Comparison of ENCODE assay signal across 8 cellular contexts in genomic region chr19:4065430-4066175, GRCh38. TPM values are rescaled to one million over a fixed set of nuclear protein-coding genes. Genes with fewer than 3 reads are reported as not detected.
DNase-seq lines count a peak whose midpoint lies in the region; ATAC-seq and TF ChIP-seq lines count a peak whose summit lies in the region.

No MANE protein-coding gene starts in this region.

- peak overlapping the region in 5 of 7 donors; percentile 35 to 80 (median 62) for H3K27ac Mint-ChIP-seq in CD4-positive, alpha-beta memory T cell
- H3K27ac Mint-ChIP-seq in activated CD4-positive, alpha-beta memory T cell treated with anti-CD3 and anti-CD28 coated beads, Interleukin-2, amount 10 ng/mL, durations not matched to agents 7 days and 5 days: peak overlapping the region; percentile 63

- no peaks in the 10 kb centered on the region for H3K9me3 ChIP-seq in CD4-positive, alpha-beta memory T cell (ENCODE audit: control insufficient read depth in 1 of 2, low read length in 2 of 2)
- no peaks in the 10 kb centered on the region for H3K9me3 ChIP-seq in lung (ENCODE audit: control insufficient read depth in 2 of 2, insufficient read depth in 1 of 2, low read length in 1 of 2)

- peak; percentile 96 to 99 (median 98) for DNase-seq in CD4-positive, alpha-beta memory T cell
- DNase-seq in NCI-H82 (lab: John Stamatoyannopoulos, UW): peak; percentile 97
- peak; percentile 97 for DNase-seq in activated CD4-positive, alpha-beta memory T cell treated with anti-CD3 and anti-CD28 coated beads, Interleukin-2, amount 10 ng/mL, durations not matched to agents 7 days and 5 days
- DNase-seq in dermis microvascular lymphatic vessel endothelial cell (ENCODE audit: low read depth in 2 of 2): peak; percentile 94 to 99
- DNase-seq in lung (ENCODE audit: low spot score): peak; percentile 94
- peak; percentile 91 for DNase-seq in stimulated activated CD8-positive, alpha-beta memory T cell treated with anti-CD3 and anti-CD28 coated beads, Interleukin-12 subunit alpha, Interleukin-12 subunit beta, amount 100 ng/mL, for 1 hour (ENCODE audit: low read depth)

- no peak overlapping the region for H3K27ac ChIP-seq in CD4-positive, alpha-beta memory T cell (ENCODE audit: low read depth, low read length)
- peak overlapping the region; percentile 37 to 97 for H3K27ac ChIP-seq in lung (ENCODE audit: low read depth in 1 of 2, low read length in 1 of 2)

- intact Hi-C loops in CD4-positive, alpha-beta memory T cell (cut with micrococcal nuclease): loop anchor here (1.0 to 10.0 kb wide), 8 partner anchors 24 to 491 kb away; partner anchors contain the start of genes ANKRD24, HMG20B, MAP2K2 and PIAS4

- H3K27me3 ChIP-seq in CD4-positive, alpha-beta memory T cell (ENCODE audit: insufficient read depth, low read length): no peaks in the 10 kb centered on the region
- no peaks in the 10 kb centered on the region for H3K27me3 ChIP-seq in lung (ENCODE audit: control insufficient read depth, insufficient read depth)

- peak overlapping the region; percentile 66 to 80 (median 76) for H3K4me3 Mint-ChIP-seq in CD4-positive, alpha-beta memory T cell
- H3K4me3 Mint-ChIP-seq in activated CD4-positive, alpha-beta memory T cell treated with anti-CD3 and anti-CD28 coated beads, Interleukin-2, amount 10 ng/mL, durations not matched to agents 7 days and 5 days: peak overlapping the region; percentile 65

- H3K27me3 Mint-ChIP-seq in CD4-positive, alpha-beta memory T cell: no peaks in the 10 kb centered on the region
- no peaks in the 10 kb centered on the region for H3K27me3 Mint-ChIP-seq in activated CD4-positive, alpha-beta memory T cell treated with anti-CD3 and anti-CD28 coated beads, Interleukin-2, amount 10 ng/mL, durations not matched to agents 7 days and 5 days

- POLR2A ChIA-PET in CD4-positive, alpha-beta memory T cell (lab: Charles Lee; ENCODE audit: partially characterized antibody): interaction anchor here (0.5 to 3.6 kb wide), 16 partner anchors 12 to 181 kb away, joined by 3 to 54 read pairs (median 9); partner anchors contain the start of genes EEF2, PIAS4 and YJU2
- POLR2A ChIA-PET in activated CD4-positive, alpha-beta memory T cell treated with anti-CD3 and anti-CD28 coated beads, Interleukin-2, amount 10 ng/mL, durations not matched to agents 7 days and 5 days (lab: Charles Lee): interaction anchor here (0.8 to 2.8 kb wide), 13 partner anchors 18 to 406 kb away, joined by 3 to 23 read pairs (median 4); partner anchors contain the start of genes EEF2 and YJU2

- CTCF ChIA-PET in CD4-positive, alpha-beta memory T cell (lab: Charles Lee; ENCODE audit: partially characterized antibody): interaction anchor here (1.4 to 1.5 kb wide), 2 partner anchors 39 to 74 kb away, joined by 3 to 5 read pairs; no protein-coding TSS in a partner anchor
- CTCF ChIA-PET in activated CD4-positive, alpha-beta memory T cell treated with anti-CD3 and anti-CD28 coated beads, Interleukin-2, amount 10 ng/mL, durations not matched to agents 7 days and 5 days (lab: Charles Lee): no interaction called here

- peaks cover 64% of the 10 kb centered on the region for H3K4me1 ChIP-seq in CD4-positive, alpha-beta memory T cell (ENCODE audit: insufficient read depth, low read length)
- H3K4me1 ChIP-seq in lung (ENCODE audit: control insufficient read depth in 2 of 2, insufficient read depth in 2 of 2, low read length in 2 of 2): peaks cover 4 to 34% of the 10 kb centered on the region in 2 donors

- peaks cover 19 to 55% (median 37%) of the 10 kb centered on the region in 4 donors for H3K4me1 Mint-ChIP-seq in CD4-positive, alpha-beta memory T cell
- H3K4me1 Mint-ChIP-seq in activated CD4-positive, alpha-beta memory T cell treated with anti-CD3 and anti-CD28 coated beads, Interleukin-2, amount 10 ng/mL, durations not matched to agents 7 days and 5 days: peaks cover 46% of the 10 kb centered on the region

- no peaks in the 10 kb centered on the region for H3K9me3 Mint-ChIP-seq in CD4-positive, alpha-beta memory T cell
- no peaks in the 10 kb centered on the region for H3K9me3 Mint-ChIP-seq in activated CD4-positive, alpha-beta memory T cell treated with anti-CD3 and anti-CD28 coated beads, Interleukin-2, amount 10 ng/mL, durations not matched to agents 7 days and 5 days

- H3K4me3 ChIP-seq in CD4-positive, alpha-beta memory T cell (ENCODE audit: low read length in 2 of 2): peak overlapping the region in 1 of 2 donors; percentile 70
- no peak overlapping the region for H3K4me3 ChIP-seq in lung

- no peaks in the 10 kb centered on the region for H3K36me3 ChIP-seq in CD4-positive, alpha-beta memory T cell (ENCODE audit: insufficient read depth, low read length)
- peaks cover 0 to 6% of the 10 kb centered on the region in 2 donors for H3K36me3 ChIP-seq in lung (ENCODE audit: control insufficient read depth in 2 of 2, insufficient read depth in 2 of 2, low read length in 2 of 2)

- peaks cover 0 to 10% of the 10 kb centered on the region in 2 donors for H3K36me3 Mint-ChIP-seq in CD4-positive, alpha-beta memory T cell
- peaks cover 14% of the 10 kb centered on the region for H3K36me3 Mint-ChIP-seq in activated CD4-positive, alpha-beta memory T cell treated with anti-CD3 and anti-CD28 coated beads, Interleukin-2, amount 10 ng/mL, durations not matched to agents 7 days and 5 days (ENCODE audit: low read depth)

- 0 to 1% methylated on average over 5 to 95 of the region's 98 CpGs for WGBS in lung, 2 donors

- no peak for TF ChIP-seq CTCF in lung (IDR thresholded peaks at IDR 0.05; ENCODE audit: control extremely low read depth, extremely low read depth)

- ATAC-seq in GM19455 (IDR thresholded peaks at IDR 0.05; ENCODE audit: unreplicated experiment): peak; percentile 62
- peak; percentile 67 for ATAC-seq in HG03571 (IDR thresholded peaks at IDR 0.05; ENCODE audit: unreplicated experiment)
- peak; percentile 85 for ATAC-seq in lung (ENCODE audit: insufficient read depth, low FRiP score)

RNA-seq across cellular contexts. Expression of gene ZBTB7A, which starts 1.1 kb away (rescaled TPM):
- total RNA-seq in CD4-positive, alpha-beta memory T cell: 10 to 100 TPM; 57.0 to 57.7 TPM
- polyA plus RNA-seq in CD4-positive, alpha-beta memory T cell: 10 to 100 TPM in 1 of 2 donors, 1 to 10 TPM in 1; 9.6 to 48.2 TPM
- total RNA-seq in activated CD4-positive, alpha-beta memory T cell treated with anti-CD3 and anti-CD28 coated beads, Interleukin-2, amount 10 ng/mL, durations not matched to agents 7 days and 5 days: 10 to 100 TPM; 53.1 to 53.5 TPM
- total RNA-seq in dermis microvascular lymphatic vessel endothelial cell (7.2 and 14.2 TPM in 2 replicates), lung (10 to 100 TPM; 19.0 to 68.0 TPM)
- 10 to 100 TPM; 13.4 to 20.1 TPM for polyA plus RNA-seq in lung

RNA-seq across cellular contexts. Expression of gene PIAS4, which starts 58.1 kb away (rescaled TPM):
- 10 to 100 TPM; 38.6 to 42.6 TPM for total RNA-seq in CD4-positive, alpha-beta memory T cell
- 1 to 10 TPM; 5.2 to 6.1 TPM for polyA plus RNA-seq in CD4-positive, alpha-beta memory T cell
- 10 to 100 TPM; 28.6 to 33.2 TPM for total RNA-seq in activated CD4-positive, alpha-beta memory T cell treated with anti-CD3 and anti-CD28 coated beads, Interleukin-2, amount 10 ng/mL, durations not matched to agents 7 days and 5 days
- total RNA-seq in dermis microvascular lymphatic vessel endothelial cell: 24.1 and 32.9 TPM in 2 replicates
- total RNA-seq in lung: 10 to 100 TPM; 26.7 to 46.2 TPM
- 10 to 100 TPM in 1 of 2 donors, 1 to 10 TPM in 1; 9.9 to 16.5 TPM for polyA plus RNA-seq in lung

RNA-seq across cellular contexts. Expression of gene MAP2K2, which starts 58.3 kb away (rescaled TPM):
- total RNA-seq in CD4-positive, alpha-beta memory T cell: 100 to 1,000 TPM; 125 to 126 TPM
- 100 to 1,000 TPM in 1 of 2 donors, 10 to 100 TPM in 1; 44.0 to 101 TPM for polyA plus RNA-seq in CD4-positive, alpha-beta memory T cell
- total RNA-seq in activated CD4-positive, alpha-beta memory T cell treated with anti-CD3 and anti-CD28 coated beads, Interleukin-2, amount 10 ng/mL, durations not matched to agents 7 days and 5 days: 100 to 1,000 TPM; 186 to 202 TPM
- total RNA-seq in dermis microvascular lymphatic vessel endothelial cell (106 and 159 TPM in 2 replicates), lung (100 to 1,000 TPM in 1 of 2 donors, 10 to 100 TPM in 1; 63.6 to 146 TPM)
- 100 to 1,000 TPM; 120 to 181 TPM for polyA plus RNA-seq in lung
